In genomic region chr19:18086590-18087138, GRCh38 we compare ENCODE assay signal across 8 cellular contexts. TPM values are rescaled to one million over a fixed set of nuclear protein-coding genes. Genes with fewer than 3 reads are reported as not detected.
A peak's percentile ranks its signal among the peaks of the same experiment; 100 is the strongest.
DNase-seq lines count a peak whose midpoint lies in the region; ATAC-seq and TF ChIP-seq lines count a peak whose summit lies in the region.

IL12RB1 (minus strand) TSS chr19:18086934; CDS start chr19:18086823, 111 bp downstream.

- H3K4me3 ChIP-seq in GM12865 (ENCODE audit: low read depth, low read length) (peak within 1 kb of the TSS; percentile 83), colonic mucosa (peak within 1 kb of the TSS; percentile 11)

- H3K9ac ChIP-seq in colonic mucosa (ENCODE audit: low read depth in 2 of 2, low read length in 2 of 2), result peak within 1 kb of the TSS in 1 of 2 donors; percentile 72

- no peaks in the 10 kb centered on the region for H3K9me3 ChIP-seq in colonic mucosa

- H3K4me1 ChIP-seq in colonic mucosa, result no peaks in the 10 kb centered on the region

- no peaks in the 10 kb centered on the region for H3K27me3 ChIP-seq in colonic mucosa

- peak within 1 kb of the TSS; percentile 37 for H3K27ac ChIP-seq in colonic mucosa

- TF ChIP-seq CTCF in GM12865 (IDR thresholded peaks at IDR 0.05; ENCODE audit: insufficient read depth, low read depth, low read length, missing control alignments) (no peak), colonic mucosa (IDR thresholded peaks at IDR 0.05) (no peak)

- ATAC-seq in HG03280 (IDR thresholded peaks at IDR 0.05; ENCODE audit: unreplicated experiment) (no peak), GM21381 (IDR thresholded peaks at IDR 0.05; ENCODE audit: unreplicated experiment) (no peak), HG03039 (IDR thresholded peaks at IDR 0.05; ENCODE audit: unreplicated experiment) (no peak)

- no peaks in the 10 kb centered on the region for H3K36me3 ChIP-seq in colonic mucosa

- intact Hi-C loops in T-helper 1 cell treated with Interleukin-12 subunit alpha and Interleukin-12 subunit beta and Interleukin-4 antibody, amounts not matched to agents 30 ng/mL and 1 ng/mL, for 36 hours (cut with micrococcal nuclease), result loop anchor here (1.0 to 2.0 kb wide), 3 partner anchors 11 to 66 kb away; partner anchors contain the start of genes MAST3 and PIK3R2
- intact Hi-C loops in colonic mucosa (cut with DNase I), result no loop called here

- DNase-seq in GM12865 (ENCODE audit: low read depth) (peak; percentile 76), colonic mucosa (no peak), HCEC 1CT (no peak)
- DNase-seq in stimulated activated CD4-positive, alpha-beta T cell treated with anti-CD3 and anti-CD28 coated beads, Interleukin-12 subunit alpha, Interleukin-12 subunit beta, amount 100 ng/mL, for 48 hours (ENCODE audit: low read depth in 2 of 3, low spot score in 1 of 3), result peak; percentile 36 to 49 (median 41)

RNA-seq across cellular contexts. Expression of gene IL12RB1, which starts in this region (rescaled TPM):
- 128 and 131 TPM in 2 replicates for total RNA-seq in T-helper 1 cell treated with Interleukin-12 subunit alpha and Interleukin-12 subunit beta and Interleukin-4 antibody, amounts not matched to agents 30 ng/mL and 1 ng/mL, for 36 hours
- total RNA-seq in colonic mucosa, result 1 to 10 TPM in 1 of 2 donors, under 1 TPM in 1; 0.53 to 1.1 TPM

Comparison
In these comparisons a context has a peak if more than half of its experiments do, and no peak if none do; other contexts are left out.
1. RNA of gene IL12RB1 (total RNA-seq): 128 to 131 TPM in T-helper 1 cell treated with Interleukin-12 subunit alpha and Interleukin-12 subunit beta and Interleukin-4 antibody, amounts not matched to agents 30 ng/mL and 1 ng/mL, for 36 hours; 0.53 to 1.1 TPM in colonic mucosa; every median in the first group is over 10 times any median in the second.
2. DNase-seq: peak in GM12865 (single experiment) and stimulated activated CD4-positive, alpha-beta T cell treated with anti-CD3 and anti-CD28 coated beads, Interleukin-12 subunit alpha, Interleukin-12 subunit beta, amount 100 ng/mL, for 48 hours (3 of 3); none in colonic mucosa (single experiment) and HCEC 1CT (single experiment).